ENCODE assay signal across 1 cellular context in genomic region chr10:132415956-132416355, GRCh38.
TF ChIP-seq lines count a peak whose summit lies in the region.

No MANE protein-coding gene starts in this region.

TF ChIP-seq in WTC11, 78 proteins besides CTCF, POLR2A, EP300 and RAD21 (continued from another document):
- TF ChIP-seq AFF4 (CRISPR knock-in tag; IDR thresholded peaks at IDR 0.05; ENCODE audit: borderline replicate concordance) (no peak), ZNF396 (CRISPR knock-in tag; IDR thresholded peaks at IDR 0.05; ENCODE audit: borderline replicate concordance) (no peak), PRDM15 (CRISPR knock-in tag; IDR thresholded peaks at IDR 0.05) (no peak), MAX (CRISPR knock-in tag; IDR thresholded peaks at IDR 0.05) (no peak), STAT6 (CRISPR knock-in tag; conservative IDR thresholded peaks at IDR 0.05; ENCODE audit: low read depth) (no peak), ZNF317 (CRISPR knock-in tag; IDR thresholded peaks at IDR 0.05; ENCODE audit: borderline replicate concordance, low read depth) (no peak), ZNF138 (CRISPR knock-in tag; conservative IDR thresholded peaks at IDR 0.05) (no peak), NR3C1 (CRISPR knock-in tag; conservative IDR thresholded peaks at IDR 0.05; ENCODE audit: low read depth) (no peak), ZBTB43 (CRISPR knock-in tag; IDR thresholded peaks at IDR 0.05) (no peak), SP1 (CRISPR knock-in tag; conservative IDR thresholded peaks at IDR 0.05) (no peak)
